Comparison of ENCODE assay signal across 1 cellular context in the genomic region with DNA sequence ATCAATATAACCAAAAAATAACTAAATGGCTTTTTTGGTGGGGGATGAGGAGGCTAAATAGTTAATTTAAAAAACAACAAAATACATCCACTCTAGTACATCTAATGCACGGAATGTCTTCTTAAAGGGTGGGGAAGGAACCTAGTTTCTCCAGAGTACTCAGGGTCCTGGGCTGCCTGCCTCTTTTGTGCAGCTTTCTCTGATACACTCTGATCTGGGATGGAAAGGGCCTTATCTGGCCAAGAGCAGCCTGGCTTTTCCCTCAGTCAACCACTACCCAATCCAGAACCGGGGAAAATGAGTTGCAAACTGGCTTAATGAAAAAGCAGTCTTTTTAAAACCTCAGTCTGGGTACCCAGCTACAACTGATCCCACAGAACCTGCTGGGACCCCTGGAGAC.
TF ChIP-seq lines count a peak whose summit lies in the region.

No MANE protein-coding gene starts in this region.

TF ChIP-seq in GM23338, 12 proteins besides CTCF, POLR2A, EP300 and RAD21:
- TF ChIP-seq, protein P1, sequence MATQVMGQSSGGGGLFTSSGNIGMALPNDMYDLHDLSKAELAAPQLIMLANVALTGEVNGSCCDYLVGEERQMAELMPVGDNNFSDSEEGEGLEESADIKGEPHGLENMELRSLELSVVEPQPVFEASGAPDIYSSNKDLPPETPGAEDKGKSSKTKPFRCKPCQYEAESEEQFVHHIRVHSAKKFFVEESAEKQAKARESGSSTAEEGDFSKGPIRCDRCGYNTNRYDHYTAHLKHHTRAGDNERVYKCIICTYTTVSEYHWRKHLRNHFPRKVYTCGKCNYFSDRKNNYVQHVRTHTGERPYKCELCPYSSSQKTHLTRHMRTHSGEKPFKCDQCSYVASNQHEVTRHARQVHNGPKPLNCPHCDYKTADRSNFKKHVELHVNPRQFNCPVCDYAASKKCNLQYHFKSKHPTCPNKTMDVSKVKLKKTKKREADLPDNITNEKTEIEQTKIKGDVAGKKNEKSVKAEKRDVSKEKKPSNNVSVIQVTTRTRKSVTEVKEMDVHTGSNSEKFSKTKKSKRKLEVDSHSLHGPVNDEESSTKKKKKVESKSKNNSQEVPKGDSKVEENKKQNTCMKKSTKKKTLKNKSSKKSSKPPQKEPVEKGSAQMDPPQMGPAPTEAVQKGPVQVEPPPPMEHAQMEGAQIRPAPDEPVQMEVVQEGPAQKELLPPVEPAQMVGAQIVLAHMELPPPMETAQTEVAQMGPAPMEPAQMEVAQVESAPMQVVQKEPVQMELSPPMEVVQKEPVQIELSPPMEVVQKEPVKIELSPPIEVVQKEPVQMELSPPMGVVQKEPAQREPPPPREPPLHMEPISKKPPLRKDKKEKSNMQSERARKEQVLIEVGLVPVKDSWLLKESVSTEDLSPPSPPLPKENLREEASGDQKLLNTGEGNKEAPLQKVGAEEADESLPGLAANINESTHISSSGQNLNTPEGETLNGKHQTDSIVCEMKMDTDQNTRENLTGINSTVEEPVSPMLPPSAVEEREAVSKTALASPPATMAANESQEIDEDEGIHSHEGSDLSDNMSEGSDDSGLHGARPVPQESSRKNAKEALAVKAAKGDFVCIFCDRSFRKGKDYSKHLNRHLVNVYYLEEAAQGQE (IDR thresholded peaks at IDR 0.05; ENCODE audit: unreplicated experiment), result no peak
- TF ChIP-seq ZNF331 (CRISPR knock-in tag; IDR thresholded peaks at IDR 0.05; ENCODE audit: low read depth) (no peak), ZNF114 (CRISPR knock-in tag; IDR thresholded peaks at IDR 0.05) (no peak), JUNB (IDR thresholded peaks at IDR 0.05; ENCODE audit: unreplicated experiment) (no peak)
